10 cellular contexts compared by ENCODE assay signal in genomic region chr2:132736059-132736458, GRCh38.
"Had no signal": no experiment of that assay in that cellular context is flagged by ENCODE, and none has a peak within 500 bp of the region (broad histone marks: within the 10 kb centered on the region; RNA-seq: fewer than 3 reads in every experiment).

No MANE protein-coding gene starts in this region.

- DNase-seq: GM23248, GOT3, H7, HFFc6, Karpas-422, KBM-7 had no signal

- H3K4me1 ChIP-seq: HAP-1 had no signal

- H3K4me2 ChIP-seq: KMS-11 had no signal

- H3K9ac ChIP-seq: GM23248, KMS-11 had no signal

- H3K4me3 ChIP-seq: GM23248, HAP-1 had no signal

- H3K36me3 ChIP-seq: HAP-1 had no signal

- H3K27ac ChIP-seq: GM23248, KMS-11 had no signal

- ATAC-seq: HCT116 had no signal

- H2AFZ ChIP-seq: GM23248 had no signal

- H3K9me3 ChIP-seq: HAP-1 had no signal

- FAIRE-seq: HTR-8/SVneo had no signal
